ENCODE assay signal across 8 cellular contexts in the genomic region with DNA sequence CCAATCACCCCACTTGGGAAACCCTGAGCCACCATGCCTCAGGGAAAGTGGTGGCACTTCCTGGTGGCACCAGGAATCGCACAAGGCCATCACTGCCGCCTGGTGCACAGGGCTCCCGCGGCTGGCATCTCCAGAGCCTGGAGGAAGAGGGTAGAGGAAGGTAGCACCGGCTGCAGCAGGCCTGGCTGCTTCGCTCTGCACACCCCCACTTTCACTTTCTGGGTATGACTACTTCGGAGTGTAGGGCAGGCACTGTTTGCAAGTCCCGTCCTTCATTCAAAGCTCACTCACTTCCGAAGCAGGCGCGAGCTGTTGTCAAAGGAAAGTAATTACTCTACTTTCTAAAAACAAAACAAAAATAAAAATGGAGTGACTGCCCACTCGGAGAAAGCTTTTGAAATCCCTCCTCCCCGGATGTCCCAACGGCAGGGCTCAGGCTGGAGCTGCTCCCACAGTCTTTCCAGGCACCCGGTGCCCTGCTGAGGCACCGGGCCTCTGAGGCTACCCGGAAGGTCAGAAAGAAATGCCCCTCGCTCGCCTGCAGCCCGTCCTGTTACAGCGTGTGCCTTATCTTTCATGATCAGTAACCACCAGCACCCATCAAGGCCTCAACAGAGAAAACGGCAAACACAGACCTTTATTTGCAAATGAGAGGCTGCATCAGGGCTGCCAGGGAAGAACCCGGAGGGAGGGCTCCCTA. TPM values are rescaled to one million over a fixed set of nuclear protein-coding genes. Genes with fewer than 3 reads are reported as not detected.
A peak's percentile ranks its signal among the peaks of the same experiment; 100 is the strongest.
DNase-seq lines count a peak whose midpoint lies in the region; ATAC-seq, FAIRE-seq and TF ChIP-seq lines count a peak whose summit lies in the region.

No MANE protein-coding gene starts in this region.

- peak; percentile 66 for ATAC-seq in DND-41 (ENCODE audit: insufficient read depth, low read depth)
- ATAC-seq in HG03108 (IDR thresholded peaks at IDR 0.05; ENCODE audit: unreplicated experiment), result peak; percentile 23
- peak; percentile 80 for ATAC-seq in GM12878

- CTCF ChIA-PET in GM12878 (lab: Yijun Ruan, JAX), result interaction anchor here (0.7 to 1.5 kb wide), 2 partner anchors 10 to 26 kb away, joined by 5 to 8 read pairs; no protein-coding TSS in a partner anchor

- H4K20me1 ChIP-seq in DND-41 (ENCODE audit: insufficient read depth, low read length) (peaks cover 50% of the 10 kb centered on the region), GM12878 (ENCODE audit: control insufficient read depth, insufficient read depth) (peaks cover 5% of the 10 kb centered on the region)

- TF ChIP-seq POLR2A in GM12878 (IDR thresholded peaks at IDR 0.05; ENCODE audit: low read depth, low read length), result peak; percentile 51; the same call in 1 of the 2 replicates

- in situ Hi-C loops in GM12878 (cut with MboI), result no loop called here

- DNase-seq in DND-41 (peak; percentile 71), T-helper 2 cell (peak in 3 of 5 experiments; percentile 37 to 94 (median 42)), GM12878 (ENCODE audit: low read depth, low spot score) (peak; percentile 53), kidney glomerular epithelial cell (lab: John Stamatoyannopoulos, UW) (peak; percentile 48), inferior parietal cortex (ENCODE audit: extremely low spot score) (no peak), NCI-H524 (lab: John Stamatoyannopoulos, UW) (no peak)
- DNase-seq in stimulated activated CD4-positive, alpha-beta T cell treated with anti-CD3 and anti-CD28 coated beads, Interleukin-4, amount 100 ng/mL, for 1 hour, result peak; percentile 61

- H2AFZ ChIP-seq in DND-41 (ENCODE audit: low read depth, low read length) (no peak overlapping the region), GM12878 (ENCODE audit: control insufficient read depth, low read depth, low read length) (peak overlapping the region; percentile 36; the same call in 1 of the 2 replicates)

- WGBS in GM12878 (ENCODE audit: insufficient coverage, insufficient replicate concordance, low lambda C conversion rate, missing lambda C conversion rate), result under 1% methylated on average over 23 of the region's 23 CpGs

- peak overlapping the region; percentile 98 for H3K9ac ChIP-seq in DND-41 (ENCODE audit: low read depth, low read length)
- H3K9ac ChIP-seq in GM12878 (ENCODE audit: control insufficient read depth, insufficient read depth, low read length), result peak overlapping the region; percentile 94

- peaks cover 33% of the 10 kb centered on the region for H3K4me1 ChIP-seq in DND-41 (ENCODE audit: insufficient read depth, low read length)
- H3K4me1 ChIP-seq in GM12878 (ENCODE audit: control insufficient read depth, insufficient read depth, low read length), result peaks cover 7% of the 10 kb centered on the region

- H3K36me3 ChIP-seq in DND-41 (ENCODE audit: insufficient read depth, low read length), result peaks cover 15% of the 10 kb centered on the region; the same call in 1 of the 2 replicates
- no peaks in the 10 kb centered on the region for H3K36me3 ChIP-seq in GM12878 (ENCODE audit: control insufficient read depth in 2 of 2, insufficient read depth in 2 of 2, low read length in 1 of 2)

- RAD21 ChIA-PET in GM12878 (lab: Charles Lee; ENCODE audit: unreplicated experiment), result interaction anchor here (0.6 to 1.3 kb wide), 3 partner anchors 41 to 72 kb away, joined by 3 to 7 read pairs (median 4); a partner anchor contains a TSS

- H3K4me3 ChIP-seq in DND-41 (ENCODE audit: low read depth in 1 of 2, low read length in 2 of 2) (peak overlapping the region; percentile 82 to 94; a peak in 3 of 4 replicates), GM12878 (peak overlapping the region; percentile 93)

- H3K27me3 ChIP-seq in DND-41 (ENCODE audit: insufficient read depth, low read length, poor library complexity), result peaks cover 13% of the 10 kb centered on the region
- peaks cover 3% of the 10 kb centered on the region in 2 experiments; a peak in 2 of 4 replicates for H3K27me3 ChIP-seq in GM12878 (replicated peaks in 1 of 2; ENCODE audit: control insufficient read depth in 2 of 2, insufficient read depth in 2 of 2, low read length in 1 of 2)

- TF ChIP-seq RAD21 in GM12878 (IDR thresholded peaks at IDR 0.05; ENCODE audit: insufficient read depth, low read depth, low read length), result no peak

- 0 out of 4 replicates have a peak, but pooled peaks of 1 of the 2 experiments have one; percentile 31 for TF ChIP-seq EP300 in GM12878 (IDR thresholded peaks at IDR 0.05; ENCODE audit: borderline replicate concordance in 1 of 2, control insufficient read depth in 1 of 2, low read depth in 2 of 2, low read length in 2 of 2)

- peaks cover 66% of the 10 kb centered on the region for H3K79me2 ChIP-seq in DND-41 (ENCODE audit: insufficient read depth, low read length)
- peaks cover 34% of the 10 kb centered on the region for H3K79me2 ChIP-seq in GM12878 (ENCODE audit: control insufficient read depth, insufficient read depth, low read length)

- H3K4me2 ChIP-seq in DND-41 (ENCODE audit: insufficient read depth, low read length) (peak overlapping the region; percentile 80), GM12878 (ENCODE audit: control insufficient read depth, insufficient read depth) (peak overlapping the region; percentile 83)

- intact Hi-C loops in GM12878 (cut with micrococcal nuclease; ENCODE audit: unreplicated experiment), result no loop called here

- TF ChIP-seq CTCF in DND-41 (IDR thresholded peaks at IDR 0.05; ENCODE audit: borderline replicate concordance, extremely low read depth, low read length, poor library complexity, severe bottlenecking) (no peak), GM12878 (IDR thresholded peaks at IDR 0.05 in 2 of 3, conservative IDR thresholded peaks at IDR 0.05 in 1 of 3; ENCODE audit: control insufficient read depth in 2 of 3, extremely low read depth in 1 of 3, insufficient read depth in 1 of 3, low read depth in 3 of 3, low read length in 3 of 3) (no peak)

- SMC1A ChIA-PET in GM12878 (lab: Charles Lee; ENCODE audit: uncharacterized antibody, unreplicated experiment), result interaction anchor here (0.6 to 1.1 kb wide), 3 partner anchors 32 to 77 kb away, joined by 3 to 4 read pairs (median 3); a partner anchor contains a TSS

- H3K27ac ChIP-seq in DND-41 (ENCODE audit: low read length), result peak overlapping the region; percentile 92
- H3K27ac ChIP-seq in GM12878 (ENCODE audit: control insufficient read depth, insufficient read depth), result peak overlapping the region; percentile 82

- H3K9me3 ChIP-seq in DND-41 (ENCODE audit: insufficient read depth, low read length, severe bottlenecking) (no peaks in the 10 kb centered on the region), GM12878 (replicated peaks; ENCODE audit: control insufficient read depth, insufficient read depth, low read length) (no peaks in the 10 kb centered on the region)

- BruUV-seq in GM12878 (replicated peaks; lab: Mats Ljungman, UMichigan), result TSS peak; percentile 81

- POLR2A ChIA-PET in GM12878 (lab: Charles Lee), result interaction anchor here (0.5 to 1.6 kb wide), 2 partner anchors 40 to 93 kb away, joined by 3 to 5 read pairs; a partner anchor contains a TSS

- FAIRE-seq in GM12878 (lab: Jason Lieb, UNC), result peak; percentile 98

TF ChIP-seq in GM12878, 131 proteins besides CTCF, POLR2A, EP300 and RAD21 (continues in another document):
- TF ChIP-seq MEF2A (IDR thresholded peaks at IDR 0.05; ENCODE audit: insufficient read depth, low read depth, low read length), result 0 out of 2 replicates have a peak, but pooled peaks have one; percentile 15

RNA-seq across cellular contexts. Expression of a gene that starts 2.0 kb away (rescaled TPM):
- 11.8 and 13.2 TPM in 2 replicates for total RNA-seq in GM12878 (2013; cell fraction: nucleolus; rRNA removed)
- total RNA-seq in GM12878 (2014; rRNA removed) (4.0 and 4.6 TPM in 2 replicates), GM12878 (2014; rRNA removed; fragmentation: Illumina TruSeq; extraction: Trizol) (1.8 and 2.0 TPM in 2 replicates), GM12878 (2021) (20.8 and 26.3 TPM in 2 replicates)
- polyA plus RNA-seq in GM12878 (2011; ENCODE audit: low read depth), result 2.5 TPM
- polyA plus RNA-seq in GM12878 (2011; rRNA removed) (2.5 and 3.2 TPM in 2 replicates), GM12878 (2014; fragmentation: Illumina TruSeq; extraction: Trizol) (4.1 and 5.1 TPM in 2 replicates), GM12878 (2014; fragmentation: Nextera tagmentation; extraction: Ambion mirVana) (1 to 10 TPM in 1 of 2 experiments, under 1 TPM in 1; 0.53 to 1.1 TPM), GM12878 (2014; rRNA removed) (8.6 and 9.5 TPM in 2 replicates), GM12878 (2016; fragmentation: Nextera tagmentation; extraction: Ambion mirVana) (10 to 100 TPM; 17.2 to 19.0 TPM)
- polyA plus RNA-seq in GM12878 (2011; cell fraction: cytosol; rRNA removed), result 3.0 and 3.5 TPM in 2 replicates
- 13.2 and 14.5 TPM in 2 replicates for polyA plus RNA-seq in GM12878 (2011; cell fraction: nucleus; rRNA removed)
- polyA plus RNA-seq in GM12878 (2012), result 6.4 and 6.8 TPM in 2 replicates
- 3.1 and 6.9 TPM in 2 replicates for polyA minus RNA-seq in GM12878 (2011; rRNA and poly(A)+ RNA removed)
- 4.4 and 15.3 TPM in 2 replicates for polyA minus RNA-seq in GM12878 (2011; cell fraction: cytosol; rRNA and poly(A)+ RNA removed)
- 6.2 and 10.4 TPM in 2 replicates for polyA minus RNA-seq in GM12878 (2011; cell fraction: nucleus; rRNA and poly(A)+ RNA removed)

RNA-seq across cellular contexts. Expression of a gene that starts 40.6 kb away (rescaled TPM):
- 7.5 and 7.6 TPM in 2 replicates for total RNA-seq in GM12878 (2013; cell fraction: nucleolus; rRNA removed)
- total RNA-seq in GM12878 (2014; rRNA removed) (11.5 and 12.4 TPM in 2 replicates), GM12878 (2014; rRNA removed; fragmentation: Illumina TruSeq; extraction: Trizol) (5.4 and 6.3 TPM in 2 replicates), GM12878 (2021) (12.8 and 13.6 TPM in 2 replicates)
- 4.9 TPM for polyA plus RNA-seq in GM12878 (2011; ENCODE audit: low read depth)
- polyA plus RNA-seq in GM12878 (2011; rRNA removed) (5.6 and 7.0 TPM in 2 replicates), GM12878 (2014; fragmentation: Illumina TruSeq; extraction: Trizol) (7.6 and 10.0 TPM in 2 replicates), GM12878 (2014; fragmentation: Nextera tagmentation; extraction: Ambion mirVana) (1 to 10 TPM; 2.1 to 2.6 TPM), GM12878 (2014; rRNA removed) (12.7 and 12.9 TPM in 2 replicates), GM12878 (2016; fragmentation: Nextera tagmentation; extraction: Ambion mirVana) (10 to 100 TPM; 13.6 to 13.7 TPM)
- 6.1 and 6.4 TPM in 2 replicates for polyA plus RNA-seq in GM12878 (2011; cell fraction: cytosol; rRNA removed)
- polyA plus RNA-seq in GM12878 (2011; cell fraction: nucleus; rRNA removed), result 5.9 and 7.8 TPM in 2 replicates
- polyA plus RNA-seq in GM12878 (2012), result 8.5 and 9.0 TPM in 2 replicates
- 2.2 and 6.0 TPM in 2 replicates for polyA minus RNA-seq in GM12878 (2011; rRNA and poly(A)+ RNA removed)
- 2.3 and 3.2 TPM in 2 replicates for polyA minus RNA-seq in GM12878 (2011; cell fraction: cytosol; rRNA and poly(A)+ RNA removed)
- 5.2 and 6.1 TPM in 2 replicates for polyA minus RNA-seq in GM12878 (2011; cell fraction: nucleus; rRNA and poly(A)+ RNA removed)

Comparison
In these comparisons a context has a peak if more than half of its experiments do, and no peak if none do; other contexts are left out.
1. ATAC-seq: peak in every context shown above with its lines; median percentile 80 in GM12878; 66 in DND-41; 23 in HG03108.
2. DNase-seq: peak in DND-41 (single experiment), T-helper 2 cell (3 of 5), GM12878 (single experiment), kidney glomerular epithelial cell (single experiment) and stimulated activated CD4-positive, alpha-beta T cell treated with anti-CD3 and anti-CD28 coated beads, Interleukin-4, amount 100 ng/mL, for 1 hour (single experiment); none in inferior parietal cortex (single experiment) and NCI-H524 (0 of 2).